Comparison of ENCODE assay signal across 10 cellular contexts in the genomic region with DNA sequence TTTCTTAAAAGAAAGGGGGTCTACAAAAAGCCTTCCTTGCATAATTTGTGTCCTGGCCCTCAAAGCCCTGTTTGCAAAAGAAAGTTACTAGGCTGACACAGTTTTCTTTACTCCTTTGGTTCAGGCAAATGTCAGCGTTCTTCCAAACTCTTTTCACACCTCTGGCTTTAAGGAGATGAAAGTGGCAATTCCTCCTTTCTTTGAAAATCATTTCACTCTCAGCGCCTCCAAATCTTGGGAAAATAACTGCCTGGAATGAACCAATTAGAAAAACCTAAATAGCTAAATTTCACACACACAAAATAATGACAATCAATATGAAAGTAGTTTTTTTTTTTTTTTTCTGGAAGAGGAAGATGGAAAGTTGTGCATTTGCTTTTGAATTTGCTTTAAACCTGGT. TPM values are rescaled to one million over a fixed set of nuclear protein-coding genes. Genes with fewer than 3 reads are reported as not detected.
DNase-seq lines count a peak whose midpoint lies in the region; ATAC-seq, FAIRE-seq and TF ChIP-seq lines count a peak whose summit lies in the region.
"Had no signal": no experiment of that assay in that cellular context is flagged by ENCODE, and none has a peak within 500 bp of the region (broad histone marks: within the 10 kb centered on the region; RNA-seq: fewer than 3 reads in every experiment).

No MANE protein-coding gene starts in this region.

- no peaks in the 10 kb centered on the region for H4K20me1 ChIP-seq in HepG2 (ENCODE audit: insufficient read depth, low read length)

- no peaks in the 10 kb centered on the region; a peak in 1 of 5 replicates for H3K36me3 ChIP-seq in HepG2 (replicated peaks in 1 of 2; ENCODE audit: control insufficient read depth in 1 of 2, insufficient read depth in 2 of 2, low read length in 2 of 2)
- H3K36me3 ChIP-seq in spleen: no peaks in the 10 kb centered on the region

- no peaks in the 10 kb centered on the region for H3K79me2 ChIP-seq in HepG2 (ENCODE audit: insufficient read depth, low read length)

- TF ChIP-seq CTCF in HFF-Myc (IDR thresholded peaks at IDR 0.05; ENCODE audit: low read depth, low read length, missing control alignments): no peak
- TF ChIP-seq CTCF in MCF 10A (IDR thresholded peaks at IDR 0.05; ENCODE audit: unreplicated experiment): no peak
- TF ChIP-seq CTCF in HepG2 (CRISPR knock-in tag; IDR thresholded peaks at IDR 0.05): no peak
- TF ChIP-seq CTCF in spleen (IDR thresholded peaks at IDR 0.05 in 8 of 11, conservative IDR thresholded peaks at IDR 0.05 in 3 of 11): no peak

- intact Hi-C loops in MCF 10A (cut with micrococcal nuclease) (no loop called here), HepG2 (cut with micrococcal nuclease; ENCODE audit: unreplicated experiment) (no loop called here), spleen (cut with DNase I; ENCODE audit: low total_unique reads) (no loop called here)

- no peak for TF ChIP-seq RAD21 in HepG2 (CRISPR knock-in tag; IDR thresholded peaks at IDR 0.05)

- peaks cover 19% of the 10 kb centered on the region for H3K4me1 ChIP-seq in HepG2 (ENCODE audit: insufficient read depth, low read length)
- H3K4me1 ChIP-seq in spleen: peaks cover 0 to 93% (median 43%) of the 10 kb centered on the region in 6 donors

- H3K4me3 Mint-ChIP-seq in MCF 10A (ENCODE audit: unreplicated experiment): peak overlapping the region; percentile 84
- no peak overlapping the region for H3K4me3 Mint-ChIP-seq in activated naive CD8-positive, alpha-beta T cell treated with anti-CD3 and anti-CD28 coated beads, Interleukin-2, amount 50 U/mL, for 24 hours
- no peak overlapping the region for H3K4me3 Mint-ChIP-seq in activated CD4-positive, alpha-beta memory T cell treated with anti-CD3 and anti-CD28 coated beads, Interleukin-2, amount 10 ng/mL, durations not matched to agents 7 days and 5 days

- H3K4me1 Mint-ChIP-seq in MCF 10A (ENCODE audit: insufficient read depth, unreplicated experiment): peaks cover 6% of the 10 kb centered on the region
- peaks cover 36% of the 10 kb centered on the region for H3K4me1 Mint-ChIP-seq in activated naive CD8-positive, alpha-beta T cell treated with anti-CD3 and anti-CD28 coated beads, Interleukin-2, amount 50 U/mL, for 24 hours
- H3K4me1 Mint-ChIP-seq in activated CD4-positive, alpha-beta memory T cell treated with anti-CD3 and anti-CD28 coated beads, Interleukin-2, amount 10 ng/mL, durations not matched to agents 7 days and 5 days: peaks cover 27% of the 10 kb centered on the region

- in situ Hi-C loops in HepG2 (cut with HindIII; ENCODE audit: extremely low pct_ligation_motif_present, low pct_unique_long_range_greater_than_20kb): loop anchor here (10.0 to 25.0 kb wide), 5 partner anchors 776 to 1601 kb away; no protein-coding TSS in a partner anchor

- TF ChIP-seq EP300 in HepG2 (IDR thresholded peaks at IDR 0.05; ENCODE audit: low read depth in 2 of 2, low read length in 2 of 2) (no peak), HepG2 (CRISPR knock-in tag; IDR thresholded peaks at IDR 0.05; ENCODE audit: borderline replicate concordance) (no peak)

- H3K4me2 ChIP-seq in HepG2 (ENCODE audit: low read depth, low read length): peak overlapping the region; percentile 99

- CTCF ChIA-PET in MCF 10A (lab: Yijun Ruan, JAX) (interaction anchor here (0.5 to 1.4 kb wide), 8 partner anchors 64 to 1409 kb away, joined by 3 to 5 read pairs (median 3); no protein-coding TSS in a partner anchor), HepG2 (lab: Yijun Ruan, JAX; ENCODE audit: low intra/inter-chr PET ratio, low total read pairs) (no interaction called here)
- CTCF ChIA-PET in activated CD4-positive, alpha-beta memory T cell treated with anti-CD3 and anti-CD28 coated beads, Interleukin-2, amount 10 ng/mL, durations not matched to agents 7 days and 5 days (lab: Charles Lee): no interaction called here

- WGBS in HepG2 (ENCODE audit: low lambda C conversion rate): 50% methylated on average over 2 of the region's 2 CpGs
- 13 to 20% (median 16%) methylated on average over 2 of the region's 2 CpGs for WGBS in spleen, 5 donors

- ATAC-seq in HepG2: no peak
- ATAC-seq in activated naive CD8-positive, alpha-beta T cell treated with anti-CD3 and anti-CD28 coated beads, Interleukin-2, amount 50 U/mL, for 24 hours: no peak
- no peak for ATAC-seq in HG03442 (IDR thresholded peaks at IDR 0.05; ENCODE audit: unreplicated experiment)
- ATAC-seq: left colon had no signal

- H3K9me3 ChIP-seq in HepG2 (ENCODE audit: low read length): no peaks in the 10 kb centered on the region
- H3K9me3 ChIP-seq in spleen: no peaks in the 10 kb centered on the region

- BruUV-seq in MCF 10A (replicated peaks; lab: Mats Ljungman, UMichigan) (no TSS peak), HepG2 (replicated peaks; lab: Mats Ljungman, UMichigan) (no TSS peak)

- no peak for FAIRE-seq in HepG2 (lab: Jason Lieb, UNC)
- FAIRE-seq: G401.6 had no signal

- no peak for TF ChIP-seq POLR2A in HepG2 (IDR thresholded peaks at IDR 0.05; ENCODE audit: insufficient read depth in 1 of 2, low read depth in 2 of 2, low read length in 2 of 2)
- TF ChIP-seq POLR2A in spleen (IDR thresholded peaks at IDR 0.05): no peak

- H3K27me3 ChIP-seq in HepG2 (ENCODE audit: control insufficient read depth in 1 of 2, insufficient read depth in 2 of 2, low read length in 2 of 2): peaks cover 0 to 11% of the 10 kb centered on the region in 2 experiments; a peak in 2 of 5 replicates
- H3K27me3 ChIP-seq in spleen (replicated peaks in 1 of 7): peaks cover 0 to 100% (median 49%) of the 10 kb centered on the region in 7 donors

- no peak overlapping the region for H3K9ac ChIP-seq in HepG2 (ENCODE audit: insufficient read depth, low read depth, low read length)

- no peak overlapping the region for H2AFZ ChIP-seq in HepG2 (ENCODE audit: low read length)

- H3K27ac ChIP-seq in HepG2 (ENCODE audit: extremely low read length, insufficient read depth, low read length) (no peak overlapping the region), spleen (peak overlapping the region in 7 of 8 donors; percentile 70 to 90 (median 84))

- peaks cover 38% of the 10 kb centered on the region for H3K36me3 Mint-ChIP-seq in MCF 10A (ENCODE audit: insufficient read depth, unreplicated experiment)
- H3K36me3 Mint-ChIP-seq in activated naive CD8-positive, alpha-beta T cell treated with anti-CD3 and anti-CD28 coated beads, Interleukin-2, amount 50 U/mL, for 24 hours (ENCODE audit: low read depth): no peaks in the 10 kb centered on the region
- H3K36me3 Mint-ChIP-seq in activated CD4-positive, alpha-beta memory T cell treated with anti-CD3 and anti-CD28 coated beads, Interleukin-2, amount 10 ng/mL, durations not matched to agents 7 days and 5 days (ENCODE audit: low read depth): no peaks in the 10 kb centered on the region

- H3K4me3 ChIP-seq in HFF-Myc (replicated peaks; ENCODE audit: low read depth, low read length) (peak overlapping the region; percentile 83), HepG2 (replicated peaks in 1 of 3; ENCODE audit: insufficient read depth in 1 of 3, low read depth in 2 of 3, low read length in 3 of 3) (peak overlapping the region; percentile 7 to 93 (median 85); a peak in 3 of 6 replicates), spleen (peak overlapping the region; percentile 8 to 82 (median 63))

- H3K9me3 Mint-ChIP-seq in MCF 10A (ENCODE audit: unreplicated experiment): no peaks in the 10 kb centered on the region
- H3K9me3 Mint-ChIP-seq in activated naive CD8-positive, alpha-beta T cell treated with anti-CD3 and anti-CD28 coated beads, Interleukin-2, amount 50 U/mL, for 24 hours: no peaks in the 10 kb centered on the region
- no peaks in the 10 kb centered on the region for H3K9me3 Mint-ChIP-seq in activated CD4-positive, alpha-beta memory T cell treated with anti-CD3 and anti-CD28 coated beads, Interleukin-2, amount 10 ng/mL, durations not matched to agents 7 days and 5 days

- H3K27me3 Mint-ChIP-seq in MCF 10A (ENCODE audit: insufficient read depth, unreplicated experiment): no peaks in the 10 kb centered on the region
- H3K27me3 Mint-ChIP-seq in activated naive CD8-positive, alpha-beta T cell treated with anti-CD3 and anti-CD28 coated beads, Interleukin-2, amount 50 U/mL, for 24 hours: peaks cover 90% of the 10 kb centered on the region
- peaks cover 89% of the 10 kb centered on the region for H3K27me3 Mint-ChIP-seq in activated CD4-positive, alpha-beta memory T cell treated with anti-CD3 and anti-CD28 coated beads, Interleukin-2, amount 10 ng/mL, durations not matched to agents 7 days and 5 days

- POLR2A ChIA-PET in MCF 10A (lab: Yijun Ruan, JAX): interaction anchor here (0.6 to 5.0 kb wide), 19 partner anchors 11 to 1359 kb away, joined by 3 to 48 read pairs (median 3); no protein-coding TSS in a partner anchor
- POLR2A ChIA-PET in HepG2 (lab: Yijun Ruan, JAX): interaction anchor here (0.9 kb wide), 1 partner anchor 9 kb away, joined by 4 read pairs; no protein-coding TSS in a partner anchor
- POLR2A ChIA-PET in activated CD4-positive, alpha-beta memory T cell treated with anti-CD3 and anti-CD28 coated beads, Interleukin-2, amount 10 ng/mL, durations not matched to agents 7 days and 5 days (lab: Charles Lee): no interaction called here

- no peak for DNase-seq in HFF-Myc (ENCODE audit: extremely low read depth, low read depth)
- no peak for DNase-seq in MCF 10A (ENCODE audit: unreplicated experiment)
- no peak for DNase-seq in HepG2 (ENCODE audit: low spot score)
- no peak for DNase-seq in spleen
- DNase-seq in activated naive CD8-positive, alpha-beta T cell treated with anti-CD3 and anti-CD28 coated beads, Interleukin-2, amount 50 U/mL, for 24 hours: no peak
- DNase-seq in activated CD4-positive, alpha-beta memory T cell treated with anti-CD3 and anti-CD28 coated beads, Interleukin-2, amount 10 ng/mL, durations not matched to agents 7 days and 5 days: no peak
- DNase-seq in SHP77 treated with DMSO at 0.1 percent for 48 hours (lab: John Stamatoyannopoulos, UW): no peak
- DNase-seq: left colon had no signal

- H3K27ac Mint-ChIP-seq in MCF 10A (ENCODE audit: low read depth, unreplicated experiment): peak overlapping the region; percentile 89
- no peak overlapping the region for H3K27ac Mint-ChIP-seq in activated naive CD8-positive, alpha-beta T cell treated with anti-CD3 and anti-CD28 coated beads, Interleukin-2, amount 50 U/mL, for 24 hours
- no peak overlapping the region for H3K27ac Mint-ChIP-seq in activated CD4-positive, alpha-beta memory T cell treated with anti-CD3 and anti-CD28 coated beads, Interleukin-2, amount 10 ng/mL, durations not matched to agents 7 days and 5 days

RNA-seq across cellular contexts. Expression of gene MEIS1, which starts 1.6 kb away (rescaled TPM):
- total RNA-seq in MCF 10A (2022) (4.1 and 4.4 TPM in 2 replicates), HepG2 (2016; rRNA removed; fragmentation: Illumina TruSeq; extraction: Trizol) (4.5 and 6.0 TPM in 2 replicates), spleen (10 to 100 TPM; 23.6 to 81.4 (median 44.1) TPM)
- 0.88 and 1.3 TPM in 2 replicates for total RNA-seq in HepG2 (2016; cell fraction: cytosol; rRNA removed; fragmentation: Illumina TruSeq; extraction: Trizol; ENCODE audit: low read depth)
- 4.4 and 6.6 TPM in 2 replicates for total RNA-seq in HepG2 (2016; cell fraction: insoluble cytoplasmic fraction; rRNA removed; fragmentation: Illumina TruSeq; extraction: Trizol)
- 2.1 and 4.3 TPM in 2 replicates for total RNA-seq in HepG2 (2016; cell fraction: membrane; rRNA removed; fragmentation: Illumina TruSeq; extraction: Trizol)
- total RNA-seq in HepG2 (2016; cell fraction: nucleus; rRNA removed; fragmentation: Illumina TruSeq; extraction: Trizol): 11.1 and 12.8 TPM in 2 replicates
- polyA plus RNA-seq in HepG2 (2011; rRNA removed) (2.6 and 3.8 TPM in 2 replicates), spleen (10 to 100 TPM; 13.1 to 19.4 (median 14.1) TPM)
- polyA plus RNA-seq in HepG2 (2011; cell fraction: cytosol; rRNA removed): 1.2 and 2.1 TPM in 2 replicates
- polyA plus RNA-seq in HepG2 (2011; cell fraction: nucleus; rRNA removed): 3.6 and 3.7 TPM in 2 replicates
- polyA plus RNA-seq in HepG2 (2012): 1.7 and 2.9 TPM in 2 replicates
- polyA plus RNA-seq in HepG2 (2016; cell fraction: cytosol; fragmentation: Illumina TruSeq; extraction: Trizol; ENCODE audit: low read depth): 0.16 and 0.49 TPM in 2 replicates
- 4.1 and 4.2 TPM in 2 replicates for polyA plus RNA-seq in HepG2 (2016; cell fraction: insoluble cytoplasmic fraction; fragmentation: Illumina TruSeq; extraction: Trizol; ENCODE audit: low read depth)
- polyA plus RNA-seq in HepG2 (2016; cell fraction: membrane; fragmentation: Illumina TruSeq; extraction: Trizol; ENCODE audit: low read depth): 1.0 and 1.1 TPM in 2 replicates
- polyA plus RNA-seq in HepG2 (2016; cell fraction: nucleus; fragmentation: Illumina TruSeq; extraction: Trizol; ENCODE audit: insufficient read depth, low read depth): 4.8 and 9.7 TPM in 2 replicates
- polyA minus RNA-seq in HepG2 (2011; rRNA and poly(A)+ RNA removed; ENCODE audit: low replicate concordance): 6.9 and 19.7 TPM in 2 replicates
- polyA minus RNA-seq in HepG2 (2011; cell fraction: cytosol; rRNA and poly(A)+ RNA removed): 4.3 and 5.7 TPM in 2 replicates
- polyA minus RNA-seq in HepG2 (2011; cell fraction: nucleus; rRNA and poly(A)+ RNA removed): 19.1 and 25.4 TPM in 2 replicates
- not detected for total RNA-seq in activated CD4-positive, alpha-beta memory T cell treated with anti-CD3 and anti-CD28 coated beads, Interleukin-2, amount 10 ng/mL, durations not matched to agents 7 days and 5 days
